10 cellular contexts compared by ENCODE assay signal in the genomic region with DNA sequence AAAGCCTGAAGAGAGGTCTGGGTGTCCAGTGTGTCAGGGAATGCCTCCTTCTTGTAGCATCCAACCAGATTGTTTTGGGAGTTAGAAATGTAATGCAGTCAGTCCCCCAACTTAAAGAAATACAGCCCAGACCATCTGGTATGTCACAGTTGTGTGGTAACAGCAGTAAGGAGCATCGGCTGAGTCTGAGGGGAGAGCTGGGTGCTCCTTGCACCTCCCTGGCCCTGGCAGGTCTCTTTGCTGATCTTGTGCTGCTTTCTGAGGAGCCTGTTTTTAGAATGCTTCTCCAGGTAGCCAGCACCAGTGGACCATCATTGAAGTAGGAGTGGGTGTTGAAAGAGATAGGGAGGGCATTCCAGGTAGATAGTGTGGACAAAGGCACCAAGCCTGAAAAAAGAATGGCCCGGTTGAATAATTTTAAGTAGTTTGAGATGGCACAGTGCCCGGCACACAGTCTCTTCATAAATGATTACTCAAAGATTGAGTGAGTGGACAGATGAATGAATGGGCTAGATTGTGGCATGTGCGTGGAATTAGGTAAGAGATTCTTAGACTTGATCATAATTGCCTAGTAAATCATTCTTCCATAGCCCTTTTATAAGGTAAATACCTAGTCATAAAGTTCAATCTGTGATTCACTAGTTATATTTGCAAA. TPM values are rescaled to one million over a fixed set of nuclear protein-coding genes. Genes with fewer than 3 reads are reported as not detected.
DNase-seq lines count a peak whose midpoint lies in the region; ATAC-seq and TF ChIP-seq lines count a peak whose summit lies in the region.
"Had no signal": no experiment of that assay in that cellular context is flagged by ENCODE, and none has a peak within 500 bp of the region (broad histone marks: within the 10 kb centered on the region; RNA-seq: fewer than 3 reads in every experiment).

No MANE protein-coding gene starts in this region.

- H3K4me3 ChIP-seq in psoas muscle: no peak overlapping the region
- H3K4me3 ChIP-seq: esophagus squamous epithelium, vagina had no signal

- H3K9me3 Mint-ChIP-seq in endothelial cell (ENCODE audit: unreplicated experiment): no peaks in the 10 kb centered on the region
- no peaks in the 10 kb centered on the region for H3K9me3 Mint-ChIP-seq in activated T-cell treated with anti-CD3 and anti-CD28 coated beads, Interleukin-2, amount 50 U/mL, for 72 hours

- peak overlapping the region; percentile 3 for H3K27ac ChIP-seq in psoas muscle
- H3K27ac ChIP-seq: esophagus squamous epithelium, vagina had no signal

- H3K4me1 Mint-ChIP-seq in endothelial cell (ENCODE audit: unreplicated experiment): peaks cover 25% of the 10 kb centered on the region
- H3K4me1 Mint-ChIP-seq in activated T-cell treated with anti-CD3 and anti-CD28 coated beads, Interleukin-2, amount 50 U/mL, for 72 hours (ENCODE audit: low read depth): no peaks in the 10 kb centered on the region

- TF ChIP-seq CTCF in endothelial cell (IDR thresholded peaks at IDR 0.05; ENCODE audit: unreplicated experiment): no peak
- no peak for TF ChIP-seq CTCF in psoas muscle (IDR thresholded peaks at IDR 0.05)

- H3K27ac Mint-ChIP-seq in endothelial cell (ENCODE audit: unreplicated experiment): peak overlapping the region; percentile 27
- H3K27ac Mint-ChIP-seq in activated T-cell treated with anti-CD3 and anti-CD28 coated beads, Interleukin-2, amount 50 U/mL, for 72 hours: no peak overlapping the region
- H3K27ac Mint-ChIP-seq: T-helper 17 cell had no signal

- H3K36me3 ChIP-seq in psoas muscle (ENCODE audit: insufficient read depth in 1 of 2, low read depth in 1 of 2): no peaks in the 10 kb centered on the region
- H3K36me3 ChIP-seq: esophagus squamous epithelium, vagina had no signal

- H3K4me1 ChIP-seq in psoas muscle: peaks cover 41% of the 10 kb centered on the region

- ATAC-seq in psoas muscle: no peak
- ATAC-seq in activated T-cell treated with anti-CD3 and anti-CD28 coated beads, Interleukin-2, amount 50 U/mL, for 72 hours (replicated peaks in 1 of 2): no peak
- ATAC-seq in GM19397 (IDR thresholded peaks at IDR 0.05; ENCODE audit: unreplicated experiment): no peak
- no peak for ATAC-seq in HG03095 (IDR thresholded peaks at IDR 0.05; ENCODE audit: unreplicated experiment)
- ATAC-seq: T-helper 17 cell had no signal

- no peaks in the 10 kb centered on the region for H3K9me3 ChIP-seq in psoas muscle
- H3K9me3 ChIP-seq: esophagus squamous epithelium, vagina had no signal

- WGBS in psoas muscle, 3 donors: 62 to 67% (median 67%) methylated on average over 4 of the region's 4 CpGs

- peaks cover 8% of the 10 kb centered on the region for H3K36me3 Mint-ChIP-seq in endothelial cell (ENCODE audit: low read depth, unreplicated experiment)
- H3K36me3 Mint-ChIP-seq in activated T-cell treated with anti-CD3 and anti-CD28 coated beads, Interleukin-2, amount 50 U/mL, for 72 hours (ENCODE audit: insufficient read depth in 2 of 2): no peaks in the 10 kb centered on the region

- no peaks in the 10 kb centered on the region for H3K27me3 ChIP-seq in psoas muscle (ENCODE audit: insufficient read depth in 3 of 3, low read length in 2 of 3)
- H3K27me3 ChIP-seq: esophagus squamous epithelium, vagina had no signal

- peaks cover 2% of the 10 kb centered on the region for H3K27me3 Mint-ChIP-seq in endothelial cell (ENCODE audit: unreplicated experiment)
- H3K27me3 Mint-ChIP-seq in activated T-cell treated with anti-CD3 and anti-CD28 coated beads, Interleukin-2, amount 50 U/mL, for 72 hours (ENCODE audit: low read depth): no peaks in the 10 kb centered on the region

- DNase-seq in EH (ENCODE audit: low read depth) (peak; percentile 40), NCI-H2029 (lab: John Stamatoyannopoulos, UW) (peak; percentile 64), endothelial cell (ENCODE audit: low spot score) (no peak), psoas muscle (no peak)
- no peak for DNase-seq in activated T-cell treated with anti-CD3 and anti-CD28 coated beads, Interleukin-2, amount 50 U/mL, for 72 hours
- DNase-seq: esophagus squamous epithelium, T-helper 17 cell had no signal

- H3K4me3 Mint-ChIP-seq in endothelial cell (ENCODE audit: unreplicated experiment): no peak overlapping the region
- H3K4me3 Mint-ChIP-seq in activated T-cell treated with anti-CD3 and anti-CD28 coated beads, Interleukin-2, amount 50 U/mL, for 72 hours: no peak overlapping the region
- H3K4me3 Mint-ChIP-seq: T-helper 17 cell had no signal

- intact Hi-C loops in psoas muscle (cut with DNase I): no loop called here

RNA-seq across cellular contexts. Expression of a gene that starts 46.5 kb away (rescaled TPM):
- 265 TPM for total RNA-seq in endothelial cell (ENCODE audit: unreplicated experiment)
- total RNA-seq in psoas muscle: 10 to 100 TPM; 71.4 to 94.4 (median 80.5) TPM
- 10 to 100 TPM; 28.0 to 39.6 (median 30.5) TPM for polyA plus RNA-seq in psoas muscle
- total RNA-seq in activated T-cell treated with anti-CD3 and anti-CD28 coated beads, Interleukin-2, amount 50 U/mL, for 72 hours: under 1 TPM; 0.24 to 0.51 TPM

Comparison
In these comparisons a context has a peak if more than half of its experiments do, and no peak if none do; other contexts are left out.
1. DNase-seq: peak in EH (single experiment) and NCI-H2029 (single experiment); none in endothelial cell (single experiment), psoas muscle (0 of 2) and activated T-cell treated with anti-CD3 and anti-CD28 coated beads, Interleukin-2, amount 50 U/mL, for 72 hours (0 of 2).
2. RNA of a gene that starts 46.5 kb away (total RNA-seq): 265 TPM in endothelial cell (single experiment) and 71.4 to 94.4 TPM in psoas muscle; 0.24 to 0.51 TPM in activated T-cell treated with anti-CD3 and anti-CD28 coated beads, Interleukin-2, amount 50 U/mL, for 72 hours; every median in the first group is over 10 times any median in the second.